16 cellular contexts compared by ENCODE assay signal in the genomic region with DNA sequence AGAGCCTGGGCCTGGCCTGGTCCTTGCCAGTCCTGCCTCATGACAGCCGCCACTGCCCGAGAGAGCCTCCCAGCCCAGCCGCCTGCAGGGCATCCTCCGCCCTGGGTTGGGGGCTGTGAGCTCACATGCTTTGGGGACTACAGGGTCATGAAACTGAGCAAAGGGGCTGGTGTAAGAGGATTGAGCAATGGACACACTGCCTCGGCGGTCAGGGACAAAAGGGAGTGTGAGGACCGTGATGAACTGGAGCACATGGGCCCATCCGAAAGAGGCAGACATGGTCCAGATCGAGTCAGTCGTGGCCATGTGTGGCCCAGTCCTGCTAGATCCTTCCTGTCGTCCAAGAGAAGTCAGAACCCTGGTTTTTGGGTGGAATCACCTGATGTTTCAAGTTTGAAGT. TPM values are rescaled to one million over a fixed set of nuclear protein-coding genes. Genes with fewer than 3 reads are reported as not detected.
DNase-seq lines count a peak whose midpoint lies in the region; ATAC-seq and TF ChIP-seq lines count a peak whose summit lies in the region.
"Had no signal": no experiment of that assay in that cellular context is flagged by ENCODE, and none has a peak within 500 bp of the region (broad histone marks: within the 10 kb centered on the region; RNA-seq: fewer than 3 reads in every experiment).

No MANE protein-coding gene starts in this region.

- intact Hi-C loops in A673 (cut with micrococcal nuclease; ENCODE audit: unreplicated experiment): no loop called here

- H2BK15ac ChIP-seq in neuronal stem cell (ENCODE audit: low read length): peak overlapping the region; percentile 6

- H2AK5ac ChIP-seq in neuronal stem cell (ENCODE audit: low read depth, low read length): no peak overlapping the region

- H3K4me3 ChIP-seq in A673 (ENCODE audit: low read depth, low read length, poor library complexity, severe bottlenecking): no peak overlapping the region
- no peak overlapping the region for H3K4me3 ChIP-seq in GM23248
- H3K4me3 ChIP-seq in neuronal stem cell (ENCODE audit: low read length in 2 of 2): no peak overlapping the region
- H3K4me3 ChIP-seq: HAP-1, K562 had no signal

- H2AFZ ChIP-seq in GM23248: peak overlapping the region; percentile 55
- H2AFZ ChIP-seq in neuronal stem cell (ENCODE audit: low read length): peak overlapping the region; percentile 45

- peaks cover 4% of the 10 kb centered on the region; the same call in 1 of the 2 replicates for H3F3A ChIP-seq in GM23248 (ENCODE audit: insufficient read depth)

- H3K9ac ChIP-seq in GM23248 (no peak overlapping the region), neuronal stem cell (ENCODE audit: low read depth, low read length, poor library complexity) (no peak overlapping the region)

- no peak overlapping the region for H3K14ac ChIP-seq in neuronal stem cell (ENCODE audit: low read length)

- no peak overlapping the region for H4K91ac ChIP-seq in neuronal stem cell (ENCODE audit: low read depth, low read length, poor library complexity)

- peak overlapping the region; percentile 62 for H3K27ac ChIP-seq in A673 (ENCODE audit: low read depth, low read length, poor library complexity, severe bottlenecking)
- H3K27ac ChIP-seq in GM23248: no peak overlapping the region
- peak overlapping the region; percentile 73 for H3K27ac ChIP-seq in caudate nucleus (ENCODE audit: low read depth, low read length)
- H3K27ac ChIP-seq in neuronal stem cell (replicated peaks; ENCODE audit: low read length): no peak overlapping the region

- TF ChIP-seq POLR2A in erythroblast (IDR thresholded peaks at IDR 0.05; ENCODE audit: low read length): no peak

- H3K36me3 ChIP-seq in A673 (ENCODE audit: insufficient read depth, low read length, poor library complexity, severe bottlenecking) (no peaks in the 10 kb centered on the region), GM23248 (ENCODE audit: low read depth) (no peaks in the 10 kb centered on the region), neuronal stem cell (replicated peaks in 1 of 2; ENCODE audit: control insufficient read depth in 2 of 2, insufficient read depth in 2 of 2, low read length in 2 of 2) (no peaks in the 10 kb centered on the region)
- H3K36me3 ChIP-seq: HAP-1 had no signal

- peak overlapping the region; percentile 64 for H3K18ac ChIP-seq in neuronal stem cell (ENCODE audit: low read length)

- H3K27me3 ChIP-seq in A673 (replicated peaks; ENCODE audit: insufficient read depth, low read depth, low read length, poor library complexity) (peaks cover 3% of the 10 kb centered on the region), GM23248 (replicated peaks; ENCODE audit: insufficient read depth) (peaks cover 9% of the 10 kb centered on the region; the same call in 1 of the 2 replicates), neuronal stem cell (ENCODE audit: control insufficient read depth in 3 of 3, insufficient read depth in 3 of 3, low read depth in 1 of 3, low read length in 3 of 3) (peaks cover 0 to 5% (median 0%) of the 10 kb centered on the region in 3 experiments)

- no peaks in the 10 kb centered on the region for H3K9me2 ChIP-seq in GM23248 (ENCODE audit: insufficient read depth)

- no peak overlapping the region for H3K4ac ChIP-seq in neuronal stem cell (ENCODE audit: low read length)

- H3K9me3 ChIP-seq in A673 (ENCODE audit: low read depth, low read length, poor library complexity, severe bottlenecking) (no peaks in the 10 kb centered on the region), GM23248 (ENCODE audit: low read depth) (no peaks in the 10 kb centered on the region), neuronal stem cell (replicated peaks in 1 of 2; ENCODE audit: control insufficient read depth in 2 of 2, insufficient read depth in 1 of 2, low read depth in 1 of 2, low read length in 2 of 2) (no peaks in the 10 kb centered on the region)
- H3K9me3 ChIP-seq: HAP-1 had no signal

- no peak overlapping the region for H2BK5ac ChIP-seq in neuronal stem cell (ENCODE audit: low read length)

- H3K79me1 ChIP-seq in neuronal stem cell (ENCODE audit: low read depth, low read length): no peaks in the 10 kb centered on the region

- H3K79me2 ChIP-seq in GM23248 (ENCODE audit: insufficient read depth): no peaks in the 10 kb centered on the region

- no peak overlapping the region for H3K4me2 ChIP-seq in GM23248 (ENCODE audit: unreplicated experiment)
- no peak overlapping the region for H3K4me2 ChIP-seq in neuronal stem cell (ENCODE audit: insufficient read depth, low read length, poor library complexity, severe bottlenecking)

- in situ Hi-C loops in GM23248 (cut with MboI): no loop called here

- H3K4me1 ChIP-seq in A673 (ENCODE audit: insufficient read depth, low read length, poor library complexity, severe bottlenecking): peaks cover 25% of the 10 kb centered on the region
- peaks cover 15% of the 10 kb centered on the region for H3K4me1 ChIP-seq in GM23248 (ENCODE audit: insufficient read depth)
- H3K4me1 ChIP-seq in neuronal stem cell (ENCODE audit: control insufficient read depth in 2 of 2, insufficient read depth in 1 of 2, low read depth in 1 of 2, low read length in 2 of 2): peaks cover 0 to 11% of the 10 kb centered on the region in 2 donors
- H3K4me1 ChIP-seq: HAP-1 had no signal

- no peak overlapping the region for H3K23ac ChIP-seq in neuronal stem cell (ENCODE audit: low read depth, low read length, poor library complexity)

- H2BK120ac ChIP-seq in neuronal stem cell (ENCODE audit: low read depth, low read length): no peak overlapping the region

- BruUV-seq in A673 (replicated peaks; lab: Mats Ljungman, UMichigan): no TSS peak

- no peak overlapping the region for H4K8ac ChIP-seq in neuronal stem cell (ENCODE audit: low read depth, low read length)

- TF ChIP-seq CTCF in A673 (conservative IDR thresholded peaks at IDR 0.05; ENCODE audit: low read depth, low read length): no peak

- no peak overlapping the region for H2BK12ac ChIP-seq in neuronal stem cell (ENCODE audit: low read length)

- no peak for DNase-seq in A673 (ENCODE audit: low spot score)
- no peak for DNase-seq in GM23248
- no peak for DNase-seq in caudate nucleus (lab: John Stamatoyannopoulos, UW)
- no peak for DNase-seq in neuronal stem cell (ENCODE audit: low spot score)
- DNase-seq in erythroblast (lab: John Stamatoyannopoulos, UW): no peak
- no peak for DNase-seq in OCI-M2 (lab: John Stamatoyannopoulos, UW; ENCODE audit: unreplicated experiment)
- DNase-seq: ACHN; CD4-positive, CD25-positive, alpha-beta regulatory T cell; DMS53; NCI-H1436 treated with DMSO at 0.1 percent for 48 hours; NCI-H2029 treated with DMSO at 0.1 percent for 48 hours; NCI-H510A had no signal

- no peaks in the 10 kb centered on the region for H4K20me1 ChIP-seq in GM23248 (ENCODE audit: insufficient read depth)

- WGBS in GM23248 (ENCODE audit: low coverage in 1 of 2, low lambda C conversion rate in 2 of 2, missing lambda C conversion rate in 2 of 2), 2 experiments: 71 to 78% methylated on average over 11 of the region's 11 CpGs
- no CpG with 5 or more reads among the region's 11 CpGs for WGBS in neuronal stem cell (ENCODE audit: extremely low coverage in 2 of 2, insufficient read length in 2 of 2, insufficient replicate concordance in 1 of 2), 2 donors

- CTCF ChIA-PET in A673 (lab: Charles Lee): no interaction called here

- no peak for ATAC-seq in GM18907 (IDR thresholded peaks at IDR 0.05; ENCODE audit: unreplicated experiment)
- no peak for ATAC-seq in HG03097 (IDR thresholded peaks at IDR 0.05; ENCODE audit: low FRiP score, unreplicated experiment)
- ATAC-seq: K562 had no signal

- POLR2A ChIA-PET in A673 (lab: Charles Lee; ENCODE audit: low non-redundant PET): no interaction called here

RNA-seq across cellular contexts. Expression of gene GSG1L, which starts 52.3 kb away (rescaled TPM):
- total RNA-seq in A673 (2021): 0.26 TPM in 1 of 2 replicates, not detected in the other
- not detected in 2 replicates for total RNA-seq in GM23248 (2014; rRNA removed; shearing (Covaris generic))
- polyA plus RNA-seq in GM23248 (2016; fragmentation: Nextera tagmentation; extraction: Ambion mirVana): not detected in 2 replicates
- polyA plus RNA-seq in neuronal stem cell (2013, experiment 1 of 2): 0.04 TPM
- polyA plus RNA-seq in neuronal stem cell (2013, experiment 2 of 2): 0.03 TPM
- total RNA-seq: CD4-positive, CD25-positive, alpha-beta regulatory T cell; K562 had no signal
- polyA plus RNA-seq: K562 had no signal

Comparison
In these comparisons a context has a peak if more than half of its experiments do, and no peak if none do; other contexts are left out.
1. H3K27ac ChIP-seq: peak in A673 (single experiment) and caudate nucleus (single experiment); none in GM23248 (single experiment) and neuronal stem cell (single experiment).